ENCODE assay signal across 2 cellular contexts in genomic region chr4:6694177-6694901, GRCh38.
A peak's percentile ranks its signal among the peaks of the same experiment; 100 is the strongest.
TF ChIP-seq lines count a peak whose summit lies in the region.

No MANE protein-coding gene starts in this region.

TF ChIP-seq in HepG2, 621 proteins besides CTCF, POLR2A, EP300 and RAD21 (continues in another document):
- TF ChIP-seq ZBTB7A (CRISPR knock-in tag; IDR thresholded peaks at IDR 0.05) (0 out of 2 replicates have a peak, but pooled peaks have one; percentile 11), ZNF251 (CRISPR knock-in tag; IDR thresholded peaks at IDR 0.05) (peak; percentile 72; the same call in 1 of the 2 replicates), ZFP82 (CRISPR knock-in tag; IDR thresholded peaks at IDR 0.05; ENCODE audit: borderline replicate concordance) (0 out of 2 replicates have a peak, but pooled peaks have one; percentile 85), ARNTL (CRISPR knock-in tag; IDR thresholded peaks at IDR 0.05) (no peak), FOSL2 (CRISPR knock-in tag; IDR thresholded peaks at IDR 0.05) (no peak), ZNF724P (CRISPR knock-in tag; IDR thresholded peaks at IDR 0.05; ENCODE audit: borderline replicate concordance) (0 out of 2 replicates have a peak, but pooled peaks have one; percentile 5), GMEB1 (CRISPR knock-in tag; IDR thresholded peaks at IDR 0.05; ENCODE audit: borderline replicate concordance) (no peak), EED (CRISPR knock-in tag; IDR thresholded peaks at IDR 0.05) (peak; percentile 6; the same call in 1 of the 2 replicates), EZH2 (conservative IDR thresholded peaks at IDR 0.05; ENCODE audit: low read depth, low read length) (no peak), MXD1 (CRISPR knock-in tag; IDR thresholded peaks at IDR 0.05) (0 out of 2 replicates have a peak, but pooled peaks have one; percentile 5), ZNF326 (CRISPR knock-in tag; IDR thresholded peaks at IDR 0.05; ENCODE audit: borderline replicate concordance) (no peak), HNRNPK (IDR thresholded peaks at IDR 0.05; ENCODE audit: low read depth, low read length, poor library complexity, severe bottlenecking) (peak; percentile 72), ZNF44 (CRISPR knock-in tag; IDR thresholded peaks at IDR 0.05) (no peak), ZNF512 (CRISPR knock-in tag; IDR thresholded peaks at IDR 0.05) (no peak), ATF3 (CRISPR knock-in tag; IDR thresholded peaks at IDR 0.05) (no peak)
- TF ChIP-seq, protein P1, sequence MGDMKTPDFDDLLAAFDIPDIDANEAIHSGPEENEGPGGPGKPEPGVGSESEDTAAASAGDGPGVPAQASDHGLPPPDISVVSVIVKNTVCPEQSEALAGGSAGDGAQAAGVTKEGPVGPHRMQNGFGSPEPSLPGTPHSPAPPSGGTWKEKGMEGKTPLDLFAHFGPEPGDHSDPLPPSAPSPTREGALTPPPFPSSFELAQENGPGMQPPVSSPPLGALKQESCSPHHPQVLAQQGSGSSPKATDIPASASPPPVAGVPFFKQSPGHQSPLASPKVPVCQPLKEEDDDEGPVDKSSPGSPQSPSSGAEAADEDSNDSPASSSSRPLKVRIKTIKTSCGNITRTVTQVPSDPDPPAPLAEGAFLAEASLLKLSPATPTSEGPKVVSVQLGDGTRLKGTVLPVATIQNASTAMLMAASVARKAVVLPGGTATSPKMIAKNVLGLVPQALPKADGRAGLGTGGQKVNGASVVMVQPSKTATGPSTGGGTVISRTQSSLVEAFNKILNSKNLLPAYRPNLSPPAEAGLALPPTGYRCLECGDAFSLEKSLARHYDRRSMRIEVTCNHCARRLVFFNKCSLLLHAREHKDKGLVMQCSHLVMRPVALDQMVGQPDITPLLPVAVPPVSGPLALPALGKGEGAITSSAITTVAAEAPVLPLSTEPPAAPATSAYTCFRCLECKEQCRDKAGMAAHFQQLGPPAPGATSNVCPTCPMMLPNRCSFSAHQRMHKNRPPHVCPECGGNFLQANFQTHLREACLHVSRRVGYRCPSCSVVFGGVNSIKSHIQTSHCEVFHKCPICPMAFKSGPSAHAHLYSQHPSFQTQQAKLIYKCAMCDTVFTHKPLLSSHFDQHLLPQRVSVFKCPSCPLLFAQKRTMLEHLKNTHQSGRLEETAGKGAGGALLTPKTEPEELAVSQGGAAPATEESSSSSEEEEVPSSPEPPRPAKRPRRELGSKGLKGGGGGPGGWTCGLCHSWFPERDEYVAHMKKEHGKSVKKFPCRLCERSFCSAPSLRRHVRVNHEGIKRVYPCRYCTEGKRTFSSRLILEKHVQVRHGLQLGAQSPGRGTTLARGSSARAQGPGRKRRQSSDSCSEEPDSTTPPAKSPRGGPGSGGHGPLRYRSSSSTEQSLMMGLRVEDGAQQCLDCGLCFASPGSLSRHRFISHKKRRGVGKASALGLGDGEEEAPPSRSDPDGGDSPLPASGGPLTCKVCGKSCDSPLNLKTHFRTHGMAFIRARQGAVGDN (CRISPR knock-in tag; IDR thresholded peaks at IDR 0.05): peak; percentile 29; the same call in 1 of the 2 replicates
- TF ChIP-seq, protein P2, sequence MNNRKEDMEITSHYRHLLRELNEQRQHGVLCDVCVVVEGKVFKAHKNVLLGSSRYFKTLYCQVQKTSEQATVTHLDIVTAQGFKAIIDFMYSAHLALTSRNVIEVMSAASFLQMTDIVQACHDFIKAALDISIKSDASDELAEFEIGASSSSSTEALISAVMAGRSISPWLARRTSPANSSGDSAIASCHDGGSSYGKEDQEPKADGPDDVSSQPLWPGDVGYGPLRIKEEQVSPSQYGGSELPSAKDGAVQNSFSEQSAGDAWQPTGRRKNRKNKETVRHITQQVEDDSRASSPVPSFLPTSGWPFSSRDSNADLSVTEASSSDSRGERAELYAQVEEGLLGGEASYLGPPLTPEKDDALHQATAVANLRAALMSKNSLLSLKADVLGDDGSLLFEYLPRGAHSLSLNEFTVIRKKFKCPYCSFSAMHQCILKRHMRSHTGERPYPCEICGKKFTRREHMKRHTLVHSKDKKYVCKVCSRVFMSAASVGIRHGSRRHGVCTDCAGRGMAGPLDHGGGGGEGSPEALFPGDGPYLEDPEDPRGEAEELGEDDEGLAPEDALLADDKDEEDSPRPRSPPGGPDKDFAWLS (CRISPR knock-in tag; IDR thresholded peaks at IDR 0.05; ENCODE audit: borderline replicate concordance): 0 out of 2 replicates have a peak, but pooled peaks have one; percentile 40

TF ChIP-seq in liver, 16 proteins besides CTCF, POLR2A, EP300 and RAD21:
- no peak for TF ChIP-seq HNF4A (conservative IDR thresholded peaks at IDR 0.05)
- TF ChIP-seq MAX (IDR thresholded peaks at IDR 0.05): no peak
- TF ChIP-seq, protein P3, sequence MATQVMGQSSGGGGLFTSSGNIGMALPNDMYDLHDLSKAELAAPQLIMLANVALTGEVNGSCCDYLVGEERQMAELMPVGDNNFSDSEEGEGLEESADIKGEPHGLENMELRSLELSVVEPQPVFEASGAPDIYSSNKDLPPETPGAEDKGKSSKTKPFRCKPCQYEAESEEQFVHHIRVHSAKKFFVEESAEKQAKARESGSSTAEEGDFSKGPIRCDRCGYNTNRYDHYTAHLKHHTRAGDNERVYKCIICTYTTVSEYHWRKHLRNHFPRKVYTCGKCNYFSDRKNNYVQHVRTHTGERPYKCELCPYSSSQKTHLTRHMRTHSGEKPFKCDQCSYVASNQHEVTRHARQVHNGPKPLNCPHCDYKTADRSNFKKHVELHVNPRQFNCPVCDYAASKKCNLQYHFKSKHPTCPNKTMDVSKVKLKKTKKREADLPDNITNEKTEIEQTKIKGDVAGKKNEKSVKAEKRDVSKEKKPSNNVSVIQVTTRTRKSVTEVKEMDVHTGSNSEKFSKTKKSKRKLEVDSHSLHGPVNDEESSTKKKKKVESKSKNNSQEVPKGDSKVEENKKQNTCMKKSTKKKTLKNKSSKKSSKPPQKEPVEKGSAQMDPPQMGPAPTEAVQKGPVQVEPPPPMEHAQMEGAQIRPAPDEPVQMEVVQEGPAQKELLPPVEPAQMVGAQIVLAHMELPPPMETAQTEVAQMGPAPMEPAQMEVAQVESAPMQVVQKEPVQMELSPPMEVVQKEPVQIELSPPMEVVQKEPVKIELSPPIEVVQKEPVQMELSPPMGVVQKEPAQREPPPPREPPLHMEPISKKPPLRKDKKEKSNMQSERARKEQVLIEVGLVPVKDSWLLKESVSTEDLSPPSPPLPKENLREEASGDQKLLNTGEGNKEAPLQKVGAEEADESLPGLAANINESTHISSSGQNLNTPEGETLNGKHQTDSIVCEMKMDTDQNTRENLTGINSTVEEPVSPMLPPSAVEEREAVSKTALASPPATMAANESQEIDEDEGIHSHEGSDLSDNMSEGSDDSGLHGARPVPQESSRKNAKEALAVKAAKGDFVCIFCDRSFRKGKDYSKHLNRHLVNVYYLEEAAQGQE (IDR thresholded peaks at IDR 0.05): no peak
- TF ChIP-seq EGR1 (IDR thresholded peaks at IDR 0.05; ENCODE audit: low read depth in 2 of 2): no peak
- TF ChIP-seq TAF1 (conservative IDR thresholded peaks at IDR 0.05): no peak
- no peak for TF ChIP-seq NR2F2 (IDR thresholded peaks at IDR 0.05)
- TF ChIP-seq HNF4G (IDR thresholded peaks at IDR 0.05): no peak
- TF ChIP-seq YY1 (IDR thresholded peaks at IDR 0.05): no peak
- no peak for TF ChIP-seq RXRA (IDR thresholded peaks at IDR 0.05)
- no peak for TF ChIP-seq FOXA1 (IDR thresholded peaks at IDR 0.05)
- TF ChIP-seq SP1 (IDR thresholded peaks at IDR 0.05): no peak
- TF ChIP-seq ATF3 (IDR thresholded peaks at IDR 0.05): no peak
- TF ChIP-seq, protein P4, sequence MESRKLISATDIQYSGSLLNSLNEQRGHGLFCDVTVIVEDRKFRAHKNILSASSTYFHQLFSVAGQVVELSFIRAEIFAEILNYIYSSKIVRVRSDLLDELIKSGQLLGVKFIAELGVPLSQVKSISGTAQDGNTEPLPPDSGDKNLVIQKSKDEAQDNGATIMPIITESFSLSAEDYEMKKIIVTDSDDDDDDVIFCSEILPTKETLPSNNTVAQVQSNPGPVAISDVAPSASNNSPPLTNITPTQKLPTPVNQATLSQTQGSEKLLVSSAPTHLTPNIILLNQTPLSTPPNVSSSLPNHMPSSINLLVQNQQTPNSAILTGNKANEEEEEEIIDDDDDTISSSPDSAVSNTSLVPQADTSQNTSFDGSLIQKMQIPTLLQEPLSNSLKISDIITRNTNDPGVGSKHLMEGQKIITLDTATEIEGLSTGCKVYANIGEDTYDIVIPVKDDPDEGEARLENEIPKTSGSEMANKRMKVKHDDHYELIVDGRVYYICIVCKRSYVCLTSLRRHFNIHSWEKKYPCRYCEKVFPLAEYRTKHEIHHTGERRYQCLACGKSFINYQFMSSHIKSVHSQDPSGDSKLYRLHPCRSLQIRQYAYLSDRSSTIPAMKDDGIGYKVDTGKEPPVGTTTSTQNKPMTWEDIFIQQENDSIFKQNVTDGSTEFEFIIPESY (IDR thresholded peaks at IDR 0.05): no peak
- TF ChIP-seq FOXA2 (IDR thresholded peaks at IDR 0.05): no peak
- no peak for TF ChIP-seq JUND (IDR thresholded peaks at IDR 0.05)
- TF ChIP-seq GABPA (IDR thresholded peaks at IDR 0.05 in 1 of 2, conservative IDR thresholded peaks at IDR 0.05 in 1 of 2): no peak
